ENCODE assay signal across 21 cellular contexts in the genomic region with DNA sequence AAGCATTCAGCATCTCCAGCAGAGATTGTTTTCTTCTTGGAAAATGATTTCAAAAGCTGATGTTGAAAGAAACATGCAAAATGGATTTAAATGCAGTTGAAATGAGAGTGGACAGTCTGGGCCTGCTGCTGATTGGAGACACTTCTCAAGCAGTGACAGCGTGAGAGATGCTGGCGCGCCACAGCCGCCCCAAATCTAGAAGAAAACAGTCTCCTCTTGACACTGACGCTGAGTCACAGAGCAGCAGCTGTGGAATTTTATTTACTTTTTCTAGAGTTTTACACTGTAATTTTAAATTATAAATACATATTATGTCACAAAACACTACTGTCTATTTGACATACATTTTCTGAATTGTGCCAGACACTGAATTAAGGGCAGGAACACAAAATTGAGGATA.
"Had no signal": no experiment of that assay in that cellular context is flagged by ENCODE, and none has a peak within 500 bp of the region (broad histone marks: within the 10 kb centered on the region; RNA-seq: fewer than 3 reads in every experiment).

No MANE protein-coding gene starts in this region.

- H3K27ac Mint-ChIP-seq: IgD-negative memory B cell had no signal

- H3K36me3 Mint-ChIP-seq: IgD-negative memory B cell had no signal

- H3K9ac ChIP-seq: KMS-11, SK-N-SH had no signal

- H3K9me3 ChIP-seq: SK-N-SH had no signal

- H3K4me3 ChIP-seq: K562 had no signal

- DNase-seq: Kasumi-1, MM.1S, NCI-H1092 treated with DMSO at 0.1 percent for 48 hours, NCI-H1436, NCI-H187, NCI-H2029, NCI-H2081 treated with DMSO at 0.1 percent for 48 hours, NCI-H2171, NCI-H226, NCI-H446, NCI-H510A, NCI-H524 treated with DMSO at 0.1 percent for 48 hours, NCI-H69, NCI-H774, SHP77, SK-N-SH had no signal

- H3K4me3 Mint-ChIP-seq: IgD-negative memory B cell had no signal

- H3K4me2 ChIP-seq: KMS-11, SK-N-SH had no signal

- FAIRE-seq: HepG2, K562 had no signal

- ATAC-seq: K562 had no signal

- H3K27ac ChIP-seq: KMS-11, RWPE1 had no signal
